ENCODE assay signal across 8 cellular contexts in the genomic region with DNA sequence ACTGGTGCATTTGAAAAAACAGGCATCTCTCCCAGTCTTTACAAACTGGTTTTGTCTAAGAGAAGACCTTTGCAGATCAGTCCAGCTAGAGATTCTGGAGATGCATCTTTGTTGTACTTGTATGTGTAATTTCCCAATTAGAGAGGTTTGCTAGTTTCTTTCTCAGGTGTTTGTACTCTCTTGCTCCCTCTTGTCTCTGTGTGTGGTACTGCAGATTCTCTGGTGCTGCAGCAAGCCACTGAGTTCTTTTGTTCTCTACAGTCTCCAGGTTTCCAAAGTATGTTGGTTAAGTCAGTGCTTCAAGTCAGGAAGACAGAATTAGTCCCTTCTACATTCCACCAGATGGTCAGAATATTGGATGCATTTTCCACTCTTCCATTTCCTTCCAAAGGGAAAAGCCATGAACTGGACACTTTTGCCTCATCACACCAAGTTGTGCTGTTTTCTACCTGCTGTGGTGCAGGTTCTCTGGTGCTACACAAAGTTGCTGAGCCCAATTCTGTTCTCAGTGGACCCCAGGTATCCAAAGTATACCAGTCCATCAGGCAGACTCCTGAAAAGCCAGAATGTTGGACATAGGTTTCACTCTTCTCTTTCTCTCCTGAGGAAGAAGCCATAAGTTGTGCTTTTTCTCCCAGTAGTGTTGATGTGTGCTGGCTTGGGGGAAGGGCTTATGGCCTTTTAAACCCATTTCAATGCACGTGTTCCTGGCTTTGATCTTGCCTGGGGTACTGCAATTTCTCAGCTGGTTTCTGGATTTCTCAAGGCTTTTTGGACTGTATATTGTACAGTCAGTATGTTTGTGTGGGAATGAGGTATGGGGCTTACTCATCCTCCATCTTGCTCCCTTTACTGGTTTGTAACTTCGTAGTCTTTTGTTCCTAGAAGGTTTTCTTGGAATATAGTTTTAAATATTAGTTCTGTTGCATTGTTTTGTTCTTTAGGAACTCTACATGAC. TPM values are rescaled to one million over a fixed set of nuclear protein-coding genes. Genes with fewer than 3 reads are reported as not detected.
A peak's percentile ranks its signal among the peaks of the same experiment; 100 is the strongest.
DNase-seq lines count a peak whose midpoint lies in the region; ATAC-seq and TF ChIP-seq lines count a peak whose summit lies in the region.

No MANE protein-coding gene starts in this region.

- POLR2A ChIA-PET in naive thymus-derived CD4-positive, alpha-beta T cell (lab: Charles Lee), result interaction anchor here (0.6 to 0.7 kb wide), 2 partner anchors 11 to 661 kb away, joined by 3 to 5 read pairs; no protein-coding TSS in a partner anchor

- H3F3A ChIP-seq in OCI-LY1 (ENCODE audit: insufficient read depth, low read length), result no peaks in the 10 kb centered on the region

- H3K9ac ChIP-seq in OCI-LY1 (ENCODE audit: low read length), result no peak overlapping the region

- no peak overlapping the region for H2AFZ ChIP-seq in OCI-LY1 (ENCODE audit: low read length)

- H4K20me1 ChIP-seq in OCI-LY1 (ENCODE audit: insufficient read depth, low read length), result no peaks in the 10 kb centered on the region

- H3K27ac Mint-ChIP-seq in naive thymus-derived CD4-positive, alpha-beta T cell, result peak overlapping the region in 6 of 9 donors; percentile 18 to 85 (median 44)

- H3K9me2 ChIP-seq in OCI-LY1 (ENCODE audit: low read depth, low read length), result no peaks in the 10 kb centered on the region

- H3K27ac ChIP-seq in OCI-LY1 (ENCODE audit: low read depth, low read length, poor library complexity, severe bottlenecking) (no peak overlapping the region), brain microvascular endothelial cell (no peak overlapping the region)
- H3K27ac ChIP-seq in naive thymus-derived CD4-positive, alpha-beta T cell (ENCODE audit: low read depth, low read length), result no peak overlapping the region

- H3K4me3 Mint-ChIP-seq in naive thymus-derived CD4-positive, alpha-beta T cell, result peak overlapping the region in 9 of 10 donors; percentile 16 to 77 (median 46)

- peaks cover 0 to 24% (median 5%) of the 10 kb centered on the region in 11 donors for H3K9me3 Mint-ChIP-seq in naive thymus-derived CD4-positive, alpha-beta T cell

- intact Hi-C loops in naive thymus-derived CD4-positive, alpha-beta T cell (cut with micrococcal nuclease), result loop anchor here (1.0 to 2.0 kb wide), 3 partner anchors 29 to 654 kb away; a partner anchor contains a TSS

- peaks cover 44 to 88% (median 83%) of the 10 kb centered on the region in 7 donors for H3K4me1 Mint-ChIP-seq in naive thymus-derived CD4-positive, alpha-beta T cell

- H3K4me2 ChIP-seq in OCI-LY1 (ENCODE audit: low read length), result no peak overlapping the region

- TF ChIP-seq CTCF in OCI-LY1 (IDR thresholded peaks at IDR 0.05; ENCODE audit: low read length) (peak; percentile 61), brain microvascular endothelial cell (IDR thresholded peaks at IDR 0.05; ENCODE audit: low read depth, low read length, missing control alignments) (peak; percentile 68)

- CTCF ChIA-PET in naive thymus-derived CD4-positive, alpha-beta T cell (lab: Charles Lee), result interaction anchor here (0.8 kb wide), 1 partner anchor 63 kb away, joined by 3 read pairs; no protein-coding TSS in a partner anchor

- peaks cover 0 to 34% (median 18%) of the 10 kb centered on the region in 5 donors for H3K36me3 Mint-ChIP-seq in naive thymus-derived CD4-positive, alpha-beta T cell

- H3K4me1 ChIP-seq in OCI-LY1 (ENCODE audit: insufficient read depth, low read length, severe bottlenecking), result no peaks in the 10 kb centered on the region
- H3K4me1 ChIP-seq in naive thymus-derived CD4-positive, alpha-beta T cell (ENCODE audit: control insufficient read depth in 2 of 2, insufficient read depth in 2 of 2, low read length in 2 of 2), result peaks cover 6 to 26% of the 10 kb centered on the region in 2 donors

- H3K9me3 ChIP-seq in OCI-LY1 (ENCODE audit: low read length), result peaks cover 6% of the 10 kb centered on the region; the same call in 1 of the 2 replicates
- no peaks in the 10 kb centered on the region for H3K9me3 ChIP-seq in naive thymus-derived CD4-positive, alpha-beta T cell (ENCODE audit: control insufficient read depth in 2 of 3, low read length in 3 of 3)

- peak; percentile 48 for DNase-seq in D341Med (ENCODE audit: low spot score)
- DNase-seq in brain microvascular endothelial cell, result no peak
- peak in 6 of 9 donors; percentile 13 to 56 (median 32) for DNase-seq in naive thymus-derived CD4-positive, alpha-beta T cell
- no peak for DNase-seq in activated effector memory CD4-positive, alpha-beta T cell treated with Interleukin-2 at 50 U/mL for 16 hours

- H3K36me3 ChIP-seq in OCI-LY1 (ENCODE audit: insufficient read depth, low read length), result no peaks in the 10 kb centered on the region
- no peaks in the 10 kb centered on the region for H3K36me3 ChIP-seq in brain microvascular endothelial cell (replicated peaks)
- H3K36me3 ChIP-seq in naive thymus-derived CD4-positive, alpha-beta T cell (ENCODE audit: control insufficient read depth in 2 of 3, insufficient read depth in 3 of 3, low read length in 3 of 3), result no peaks in the 10 kb centered on the region

- ATAC-seq in GM21381 (IDR thresholded peaks at IDR 0.05; ENCODE audit: unreplicated experiment), result peak; percentile 72
- ATAC-seq in naive thymus-derived CD4-positive, alpha-beta T cell, result peak; percentile 85
- ATAC-seq in HG03097 (IDR thresholded peaks at IDR 0.05; ENCODE audit: low FRiP score, unreplicated experiment), result no peak
- no peak for ATAC-seq in GM21529 (IDR thresholded peaks at IDR 0.05; ENCODE audit: unreplicated experiment)

- no peaks in the 10 kb centered on the region for H3K27me3 Mint-ChIP-seq in naive thymus-derived CD4-positive, alpha-beta T cell

- no peaks in the 10 kb centered on the region for H3K27me3 ChIP-seq in OCI-LY1 (ENCODE audit: insufficient read depth, low read length)
- H3K27me3 ChIP-seq in brain microvascular endothelial cell (replicated peaks), result no peaks in the 10 kb centered on the region
- H3K27me3 ChIP-seq in naive thymus-derived CD4-positive, alpha-beta T cell (ENCODE audit: control insufficient read depth in 2 of 2, insufficient read depth in 2 of 2, low read length in 2 of 2), result no peaks in the 10 kb centered on the region

- H3K4me3 ChIP-seq in OCI-LY1 (ENCODE audit: low read depth, low read length, poor library complexity, severe bottlenecking) (no peak overlapping the region), brain microvascular endothelial cell (ENCODE audit: low read depth, low read length) (no peak overlapping the region)
- no peak overlapping the region for H3K4me3 ChIP-seq in naive thymus-derived CD4-positive, alpha-beta T cell (ENCODE audit: low read length)

- in situ Hi-C loops in brain microvascular endothelial cell (cut with HindIII; ENCODE audit: low pct_ligation_motif_present, low sequenced_read_pairs), result no loop called here

- H3K79me2 ChIP-seq in OCI-LY1 (ENCODE audit: insufficient read depth, low read length), result peaks cover 85% of the 10 kb centered on the region

RNA-seq across cellular contexts. Expression of a gene that starts 29.8 kb away (rescaled TPM):
- total RNA-seq in naive thymus-derived CD4-positive, alpha-beta T cell, result 10 to 100 TPM; 40.7 to 91.0 (median 80.1) TPM
- 1 to 10 TPM; 3.9 to 4.0 TPM for polyA plus RNA-seq in naive thymus-derived CD4-positive, alpha-beta T cell

Comparison
In these comparisons a context has a peak if more than half of its experiments do, and no peak if none do; other contexts are left out.
1. DNase-seq: peak in D341Med (single experiment) and naive thymus-derived CD4-positive, alpha-beta T cell (6 of 9); none in brain microvascular endothelial cell (single experiment) and activated effector memory CD4-positive, alpha-beta T cell treated with Interleukin-2 at 50 U/mL for 16 hours (single experiment).
2. ATAC-seq: peak in GM21381 (single experiment) and naive thymus-derived CD4-positive, alpha-beta T cell (single experiment); none in HG03097 (single experiment) and GM21529 (single experiment).